Comparison of ENCODE assay signal across 18 cellular contexts in the genomic region with DNA sequence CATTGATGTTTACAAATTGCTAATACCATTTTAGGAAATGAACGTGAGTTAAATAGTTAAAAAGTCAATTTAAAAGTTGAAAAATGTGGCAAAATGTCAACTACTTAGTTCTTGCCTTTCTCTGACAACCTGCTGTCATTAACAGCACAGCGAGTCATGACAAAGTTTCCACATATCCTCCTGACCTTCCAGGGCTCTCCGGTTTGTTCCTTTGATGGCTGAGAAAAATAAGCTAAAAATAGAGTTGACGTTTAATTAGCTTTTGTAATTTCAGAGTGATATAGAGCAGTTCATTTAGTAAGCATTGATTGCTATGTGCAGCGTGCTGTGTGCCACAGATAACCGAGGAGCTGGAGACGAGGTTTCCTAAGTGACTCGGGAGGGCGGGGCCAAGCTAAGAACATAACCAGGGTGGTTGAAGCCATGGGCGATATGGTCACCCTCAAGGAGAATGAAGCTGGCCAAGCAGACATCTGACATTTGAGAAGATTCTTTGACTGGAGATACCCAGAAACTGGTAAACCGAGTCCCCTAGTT.
"Had no signal": no experiment of that assay in that cellular context is flagged by ENCODE, and none has a peak within 500 bp of the region (broad histone marks: within the 10 kb centered on the region; RNA-seq: fewer than 3 reads in every experiment).

No MANE protein-coding gene starts in this region.

- DNase-seq: activated CD4-positive, alpha-beta T cell treated with anti-CD3 and anti-CD28 coated beads for 36 hours; activated naive CD4-positive, alpha-beta T cell treated with anti-CD3 and anti-CD28 coated beads, Interleukin-2, amount 50 U/mL, for 16 hours; dermis blood vessel endothelial cell; glutamatergic neuron; occipital lobe; sigmoid colon; stimulated activated CD4-positive, alpha-beta T cell treated with anti-CD3 and anti-CD28 coated beads, Interleukin-12 subunit alpha, Interleukin-12 subunit beta, amount 100 ng/mL, for 4 hours; stimulated activated CD4-positive, alpha-beta T cell treated with anti-CD3 and anti-CD28 coated beads, Interleukin-2, amount 100 ng/mL, for 48 hours; stimulated activated naive CD4-positive, alpha-beta T cell treated with Interleukin-2 at 50 U/mL for 16 hours; upper lobe of right lung had no signal

- ATAC-seq: activated CD4-positive, alpha-beta T cell treated with anti-CD3 and anti-CD28 coated beads for 36 hours; activated T-helper 17 cell treated with anti-CD3 and anti-CD28 coated beads, Interleukin-2, amount 50 U/mL, for 72 hours; left lobe of liver; natural killer cell treated with Interleukin-12 subunit alpha and Interleukin-12 subunit beta and Interleukin-15 and Interleukin-18, amount 100 ng/mL, for 72 hours; upper lobe of right lung had no signal

- H3K27ac ChIP-seq: esophagus muscularis mucosa, sigmoid colon, suprapubic skin, upper lobe of right lung, VCaP had no signal

- H3K4me1 Mint-ChIP-seq: activated T-helper 17 cell treated with anti-CD3 and anti-CD28 coated beads, Interleukin-2, amount 50 U/mL, for 72 hours had no signal

- H3K27me3 Mint-ChIP-seq: activated CD4-positive, alpha-beta T cell treated with anti-CD3 and anti-CD28 coated beads for 36 hours; activated T-helper 17 cell treated with anti-CD3 and anti-CD28 coated beads, Interleukin-2, amount 50 U/mL, for 72 hours; memory B cell; natural killer cell treated with Interleukin-12 subunit alpha and Interleukin-12 subunit beta and Interleukin-15 and Interleukin-18, amount 100 ng/mL, for 72 hours; progenitor cell of endocrine pancreas had no signal

- H3K4me1 ChIP-seq: suprapubic skin, upper lobe of right lung had no signal

- H3K4me3 ChIP-seq: esophagus muscularis mucosa, sigmoid colon, suprapubic skin, upper lobe of right lung had no signal

- H3K4me3 Mint-ChIP-seq: activated CD4-positive, alpha-beta T cell treated with anti-CD3 and anti-CD28 coated beads for 36 hours; activated T-helper 17 cell treated with anti-CD3 and anti-CD28 coated beads, Interleukin-2, amount 50 U/mL, for 72 hours; memory B cell; natural killer cell treated with Interleukin-12 subunit alpha and Interleukin-12 subunit beta and Interleukin-15 and Interleukin-18, amount 100 ng/mL, for 72 hours had no signal

- H3K27ac Mint-ChIP-seq: activated CD4-positive, alpha-beta T cell treated with anti-CD3 and anti-CD28 coated beads for 36 hours; activated T-helper 17 cell treated with anti-CD3 and anti-CD28 coated beads, Interleukin-2, amount 50 U/mL, for 72 hours; memory B cell; progenitor cell of endocrine pancreas had no signal

- H3K9me3 ChIP-seq: esophagus muscularis mucosa, sigmoid colon, suprapubic skin, upper lobe of right lung had no signal

- H3K27me3 ChIP-seq: esophagus muscularis mucosa, sigmoid colon, suprapubic skin, upper lobe of right lung had no signal
